ENCODE assay signal across 14 cellular contexts in the genomic region with DNA sequence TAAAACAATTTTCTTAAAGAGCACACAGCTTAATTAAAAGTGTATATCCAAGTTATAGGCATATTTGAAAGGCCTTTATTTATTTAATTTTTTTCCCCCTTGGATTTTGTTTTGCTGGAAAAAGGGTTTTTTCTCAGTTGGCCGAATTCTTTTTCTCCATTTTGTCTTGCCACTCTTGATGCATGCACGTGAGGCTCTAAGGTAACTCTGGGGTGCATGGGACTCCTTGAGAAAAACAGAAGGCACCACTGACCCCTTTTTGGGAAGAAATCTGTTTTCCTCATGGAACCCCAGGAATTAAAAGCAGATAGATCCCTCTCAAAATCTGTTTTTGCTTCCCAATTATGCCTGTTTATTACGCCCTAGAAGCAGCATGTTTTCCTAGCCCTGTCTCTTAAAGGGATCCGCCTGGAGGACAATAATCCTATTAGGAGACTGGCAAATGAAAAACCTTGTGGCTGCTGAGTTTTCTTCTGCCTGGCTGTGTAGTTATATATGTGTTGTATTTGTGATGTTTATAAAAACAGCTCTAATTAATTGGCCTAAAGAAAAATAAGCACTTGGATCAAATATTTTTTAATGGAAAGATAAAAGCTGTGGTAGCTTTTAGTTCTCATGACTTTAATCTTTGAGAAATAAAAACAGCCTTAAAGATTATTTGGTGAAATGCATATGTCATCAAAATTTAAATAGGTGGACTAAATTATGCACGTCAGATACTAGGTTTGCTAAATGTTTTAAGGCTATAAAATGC.
DNase-seq lines count a peak whose midpoint lies in the region; ATAC-seq, FAIRE-seq and TF ChIP-seq lines count a peak whose summit lies in the region.
"Had no signal": no experiment of that assay in that cellular context is flagged by ENCODE, and none has a peak within 500 bp of the region (broad histone marks: within the 10 kb centered on the region; RNA-seq: fewer than 3 reads in every experiment).

No MANE protein-coding gene starts in this region.

- H3K4me1 ChIP-seq in iPS DF 6.9 (ENCODE audit: control insufficient read depth, insufficient read depth, low read length) = no peaks in the 10 kb centered on the region

- WGBS in iPS DF 6.9 (ENCODE audit: insufficient coverage, insufficient read length) = no CpG with 5 or more reads among the region's 5 CpGs

- TF ChIP-seq CTCF in BJ (IDR thresholded peaks at IDR 0.05; ENCODE audit: insufficient read depth, low read depth, low read length) = no peak

- DNase-seq in BJ (ENCODE audit: low read depth) (no peak), H54 (ENCODE audit: insufficient read length, low spot score) (no peak), RPMI8226 (peak; percentile 46), iPS DF 6.9 (ENCODE audit: low read depth, low spot score) (no peak), head of caudate nucleus (no peak), NCI-H526 treated with DMSO at 0.1 percent for 48 hours (lab: John Stamatoyannopoulos, UW) (no peak), G401 (ENCODE audit: low spot score) (no peak)
- DNase-seq: activated T-cell treated with anti-CD3 and anti-CD28 coated beads, Interleukin-2, amount 50 U/mL, for 48 hours; CD4-positive, alpha-beta memory T cell; NCI-H1436 had no signal

- H3K4me3 ChIP-seq in BJ (ENCODE audit: low read depth, low read length) (peak overlapping the region; percentile 24), iPS DF 6.9 (ENCODE audit: low read length) (peak overlapping the region; percentile 84; the same call in 1 of the 2 replicates)

- FAIRE-seq in H54 (lab: Jason Lieb, UNC) = peak; percentile 23
- FAIRE-seq: islet of Langerhans had no signal

- POLR2A ChIA-PET in BJ (lab: Charles Lee) = no interaction called here

- no peak overlapping the region for H3K27ac ChIP-seq in iPS DF 6.9 (ENCODE audit: low read length)
- H3K27ac ChIP-seq: epithelial cell of prostate had no signal

- ATAC-seq in GM19023 (IDR thresholded peaks at IDR 0.05; ENCODE audit: unreplicated experiment) = no peak
- ATAC-seq: natural killer cell treated with Interleukin-12 subunit alpha and Interleukin-12 subunit beta and Interleukin-15 and Interleukin-18, amount 100 ng/mL, for 72 hours had no signal

- no peak for TF ChIP-seq POLR2A in H54 (IDR thresholded peaks at IDR 0.05; ENCODE audit: low read depth, low read length)

- no peaks in the 10 kb centered on the region for H3K36me3 ChIP-seq in BJ (ENCODE audit: control insufficient read depth, insufficient read depth, low read length)
- peaks cover 26% of the 10 kb centered on the region; the same call in 1 of the 2 replicates for H3K36me3 ChIP-seq in iPS DF 6.9 (ENCODE audit: control insufficient read depth, insufficient read depth, low read length)

- in situ Hi-C loops in G401 (cut with HindIII; ENCODE audit: low sequenced_read_pairs) = no loop called here

- CTCF ChIA-PET in BJ (lab: Yijun Ruan, JAX) = no interaction called here

- H3K27me3 ChIP-seq in BJ (ENCODE audit: control insufficient read depth, insufficient read depth, low read length) = no peaks in the 10 kb centered on the region
- H3K27me3 ChIP-seq in iPS DF 6.9 (ENCODE audit: control insufficient read depth, insufficient read depth, low read length) = no peaks in the 10 kb centered on the region

- peaks cover 3% of the 10 kb centered on the region; the same call in 1 of the 2 replicates for H3K9me3 ChIP-seq in iPS DF 6.9 (ENCODE audit: control insufficient read depth, insufficient read depth, low read length)

- intact Hi-C loops in head of caudate nucleus (cut with DNase I) = no loop called here
